2 cellular contexts compared by ENCODE assay signal in the genomic region with DNA sequence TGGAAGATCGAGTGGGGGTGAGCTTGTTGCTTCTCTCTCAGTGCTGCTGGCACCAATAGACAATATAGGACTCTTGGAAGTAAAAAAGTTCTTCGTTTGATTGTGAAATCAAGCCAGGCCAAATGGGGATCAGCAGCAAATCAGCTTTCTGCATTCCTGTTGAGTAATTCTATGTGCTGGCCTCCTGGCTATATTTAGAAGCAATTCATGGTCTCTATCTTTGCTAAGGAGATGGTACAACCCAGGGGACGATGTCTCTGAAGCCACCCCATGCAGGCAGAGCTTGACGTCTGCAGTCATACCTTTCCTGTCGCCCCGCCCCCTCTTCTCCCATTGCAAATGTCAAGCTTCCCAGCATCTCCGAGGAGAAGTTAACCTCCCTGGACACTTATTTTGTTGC.
TF ChIP-seq lines count a peak whose summit lies in the region.

No MANE protein-coding gene starts in this region.

TF ChIP-seq in IMR-90, 13 proteins besides CTCF, POLR2A, EP300 and RAD21 (continued from another document):
- TF ChIP-seq MAZ (IDR thresholded peaks at IDR 0.05; ENCODE audit: borderline replicate concordance, low read depth, low read length), result no peak

TF ChIP-seq in HepG2, 621 proteins besides CTCF, POLR2A, EP300 and RAD21:
- TF ChIP-seq CEBPB (IDR thresholded peaks at IDR 0.05; ENCODE audit: borderline replicate concordance, low read depth, low read length), result peak; percentile 74
- TF ChIP-seq, protein P1, sequence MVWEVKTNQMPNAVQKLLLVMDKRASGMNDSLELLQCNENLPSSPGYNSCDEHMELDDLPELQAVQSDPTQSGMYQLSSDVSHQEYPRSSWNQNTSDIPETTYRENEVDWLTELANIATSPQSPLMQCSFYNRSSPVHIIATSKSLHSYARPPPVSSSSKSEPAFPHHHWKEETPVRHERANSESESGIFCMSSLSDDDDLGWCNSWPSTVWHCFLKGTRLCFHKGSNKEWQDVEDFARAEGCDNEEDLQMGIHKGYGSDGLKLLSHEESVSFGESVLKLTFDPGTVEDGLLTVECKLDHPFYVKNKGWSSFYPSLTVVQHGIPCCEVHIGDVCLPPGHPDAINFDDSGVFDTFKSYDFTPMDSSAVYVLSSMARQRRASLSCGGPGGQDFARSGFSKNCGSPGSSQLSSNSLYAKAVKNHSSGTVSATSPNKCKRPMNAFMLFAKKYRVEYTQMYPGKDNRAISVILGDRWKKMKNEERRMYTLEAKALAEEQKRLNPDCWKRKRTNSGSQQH (CRISPR knock-in tag; IDR thresholded peaks at IDR 0.05; ENCODE audit: low read depth), result no peak
TF ChIP-seq in HepG2: peak in this region for 1.
